Comparison of ENCODE assay signal across 8 cellular contexts in genomic region chr15:60585743-60586708, GRCh38.
DNase-seq lines count a peak whose midpoint lies in the region; TF ChIP-seq lines count a peak whose summit lies in the region.

No MANE protein-coding gene starts in this region.

- 16 to 20% (median 17%) methylated on average over 6 of the region's 6 CpGs for WGBS in adrenal gland, 4 donors

- DNase-seq in activated T-cell treated with anti-CD3 and anti-CD28 coated beads for 1 hour (ENCODE audit: low read depth) (peak; percentile 28), LHCN-M2 (ENCODE audit: low read depth) (peak; percentile 74), Peyer's patch (peak in 2 of 3 donors; percentile 65 to 85), adrenal gland (peak; percentile 60 to 89 (median 72)), cardiac muscle cell (ENCODE audit: low read depth in 1 of 2, low spot score in 1 of 2) (peak; percentile 80 to 83), pulmonary artery endothelial cell (ENCODE audit: low read depth, low spot score) (peak; percentile 55), occipital lobe (lab: John Stamatoyannopoulos, UW) (no peak)
- DNase-seq in activated T-cell treated with anti-CD3 and anti-CD28 coated beads, Interleukin-2, amount 50 U/mL, for 1 hour: no peak

- H3K27me3 ChIP-seq in Peyer's patch: no peaks in the 10 kb centered on the region
- no peaks in the 10 kb centered on the region for H3K27me3 ChIP-seq in adrenal gland
- peaks cover 17% of the 10 kb centered on the region for H3K27me3 ChIP-seq in cardiac muscle cell

- intact Hi-C loops in adrenal gland (cut with DNase I): no loop called here

- TF ChIP-seq CTCF in Peyer's patch (IDR thresholded peaks at IDR 0.05): peak; percentile 80 to 96 (median 90)
- TF ChIP-seq CTCF in adrenal gland (IDR thresholded peaks at IDR 0.05): peak; percentile 75 to 92 (median 88)
- peak; percentile 85 for TF ChIP-seq CTCF in cardiac muscle cell (IDR thresholded peaks at IDR 0.05; ENCODE audit: low read depth, low read length)

- TF ChIP-seq POLR2A in Peyer's patch (IDR thresholded peaks at IDR 0.05): no peak
- TF ChIP-seq POLR2A in adrenal gland (IDR thresholded peaks at IDR 0.05): no peak

- no peak overlapping the region for H3K4me3 ChIP-seq in Peyer's patch
- peak overlapping the region in 1 of 4 donors; percentile 16 for H3K4me3 ChIP-seq in adrenal gland
- H3K4me3 ChIP-seq in cardiac muscle cell: no peak overlapping the region

- H3K4me1 ChIP-seq in Peyer's patch (peaks cover 0 to 6% (median 1%) of the 10 kb centered on the region in 4 donors), adrenal gland (replicated peaks in 1 of 2) (peaks cover 42 to 74% of the 10 kb centered on the region in 2 donors), cardiac muscle cell (ENCODE audit: low read depth) (no peaks in the 10 kb centered on the region)

- H3K36me3 ChIP-seq in Peyer's patch (no peaks in the 10 kb centered on the region), adrenal gland (replicated peaks in 1 of 2) (no peaks in the 10 kb centered on the region), cardiac muscle cell (no peaks in the 10 kb centered on the region)

- H3K27ac ChIP-seq in Peyer's patch (peak overlapping the region in 2 of 4 donors; percentile 10 to 26), adrenal gland (peak overlapping the region in 4 of 5 donors; percentile 33 to 99 (median 77)), cardiac muscle cell (no peak overlapping the region)

- H3K9me3 ChIP-seq in Peyer's patch: no peaks in the 10 kb centered on the region
- no peaks in the 10 kb centered on the region for H3K9me3 ChIP-seq in adrenal gland (replicated peaks in 1 of 3)
- no peaks in the 10 kb centered on the region for H3K9me3 ChIP-seq in cardiac muscle cell (ENCODE audit: low read depth)

Comparison
In these comparisons a context has a peak if more than half of its experiments do, and no peak if none do; other contexts are left out.
1. DNase-seq: peak in activated T-cell treated with anti-CD3 and anti-CD28 coated beads for 1 hour (single experiment), LHCN-M2 (single experiment), Peyer's patch (2 of 3), adrenal gland (7 of 7), cardiac muscle cell (2 of 2) and pulmonary artery endothelial cell (single experiment); none in activated T-cell treated with anti-CD3 and anti-CD28 coated beads, Interleukin-2, amount 50 U/mL, for 1 hour (single experiment) and occipital lobe (single experiment).
2. Peak in every context shown above with its lines, with median percentiles within 50 percentile points of each other: CTCF ChIP-seq.